1 cellular context compared by ENCODE assay signal in genomic region chr16:5826332-5826731, GRCh38.
TF ChIP-seq lines count a peak whose summit lies in the region.

No MANE protein-coding gene starts in this region.

TF ChIP-seq in K562, 482 proteins besides CTCF, POLR2A, EP300 and RAD21 (continued from another document):
- no peak for TF ChIP-seq CUX1 (CRISPR knock-in tag; IDR thresholded peaks at IDR 0.05)
TF ChIP-seq in K562: peak in this region for 1.
